In genomic region chr16:51971184-51971583, GRCh38 we compare ENCODE assay signal across 9 cellular contexts.
DNase-seq lines count a peak whose midpoint lies in the region; ATAC-seq and TF ChIP-seq lines count a peak whose summit lies in the region.
"Had no signal": no experiment of that assay in that cellular context is flagged by ENCODE, and none has a peak within 500 bp of the region (broad histone marks: within the 10 kb centered on the region; RNA-seq: fewer than 3 reads in every experiment).

No MANE protein-coding gene starts in this region.

- CTCF ChIA-PET in HEK293 (lab: Yijun Ruan, JAX) (interaction anchor here (0.6 to 1.8 kb wide), 17 partner anchors 10 to 1061 kb away, joined by 3 to 21 read pairs (median 3); no protein-coding TSS in a partner anchor), RWPE1 (lab: Yijun Ruan, JAX) (interaction anchor here (0.7 to 1.1 kb wide), 2 partner anchors 9 to 72 kb away, joined by 3 to 4 read pairs; no protein-coding TSS in a partner anchor)

- intact Hi-C loops in vagina (cut with DNase I) = no loop called here

- H3K27ac ChIP-seq in HEK293 (ENCODE audit: extremely low read depth, low read depth, low read length) (no peak overlapping the region), RWPE1 (no peak overlapping the region), vagina (no peak overlapping the region)

- no peaks in the 10 kb centered on the region for H3K9me3 ChIP-seq in HEK293 (ENCODE audit: control insufficient read depth, insufficient read depth, low read depth, low read length)
- H3K9me3 ChIP-seq in vagina = no peaks in the 10 kb centered on the region

- no peaks in the 10 kb centered on the region for H3K36me3 ChIP-seq in HEK293 (ENCODE audit: control insufficient read depth in 2 of 2, insufficient read depth in 1 of 2, low read length in 2 of 2)
- no peaks in the 10 kb centered on the region for H3K36me3 ChIP-seq in vagina

- H3K4me3 ChIP-seq in HEK293 (ENCODE audit: low read depth, low read length) (no peak overlapping the region), vagina (no peak overlapping the region)

- H3K27me3 ChIP-seq in vagina = no peaks in the 10 kb centered on the region

- ATAC-seq in HG03095 (IDR thresholded peaks at IDR 0.05; ENCODE audit: unreplicated experiment) = no peak
- no peak for ATAC-seq in GM18870 (IDR thresholded peaks at IDR 0.05; ENCODE audit: unreplicated experiment)

- TF ChIP-seq CTCF in HEK293 (tag by site-specific recombination; IDR thresholded peaks at IDR 0.05) (no peak), RWPE1 (conservative IDR thresholded peaks at IDR 0.05; ENCODE audit: low read depth) (no peak), vagina (IDR thresholded peaks at IDR 0.05) (no peak)

- DNase-seq in AG08395 (ENCODE audit: low spot score) = peak; percentile 31
- peak; percentile 24 for DNase-seq in RWPE1 (ENCODE audit: low spot score)
- peak; percentile 35 for DNase-seq in hepatic stellate cell (ENCODE audit: low spot score)
- no peak for DNase-seq in islet precursor cell
- no peak for DNase-seq in vagina (ENCODE audit: extremely low spot score in 2 of 2)
- DNase-seq: NCI-H446 had no signal

- POLR2A ChIA-PET in HEK293 (lab: Yijun Ruan, JAX) = no interaction called here
- POLR2A ChIA-PET in RWPE1 (lab: Yijun Ruan, JAX; ENCODE audit: low non-redundant PET) = no interaction called here

- TF ChIP-seq POLR2A in vagina (IDR thresholded peaks at IDR 0.05) = no peak

- H3K4me1 ChIP-seq in HEK293 (ENCODE audit: control insufficient read depth, insufficient read depth, low read length) (no peaks in the 10 kb centered on the region), vagina (no peaks in the 10 kb centered on the region)

TF ChIP-seq in HEK293, 187 proteins besides CTCF, POLR2A, EP300 and RAD21:
- TF ChIP-seq REPIN1 (tag by site-specific recombination; IDR thresholded peaks at IDR 0.05; ENCODE audit: low read depth) (peak; percentile 80; the same call in 1 of the 2 replicates), ZNF654 (tag by site-specific recombination; IDR thresholded peaks at IDR 0.05; ENCODE audit: low read depth) (peak; percentile 36), ZNF114 (tag by site-specific recombination; IDR thresholded peaks at IDR 0.05) (no peak)
TF ChIP-seq in HEK293: peak in this region for 2.

Comparison
In these comparisons a context has a peak if more than half of its experiments do, and no peak if none do; other contexts are left out.
1. DNase-seq: peak in AG08395 (single experiment), RWPE1 (single experiment) and hepatic stellate cell (single experiment); none in islet precursor cell (single experiment) and vagina (0 of 2).